Comparison of ENCODE assay signal across 3 cellular contexts in genomic region chr9:98901843-98902242, GRCh38. TPM values are rescaled to one million over a fixed set of nuclear protein-coding genes. Genes with fewer than 3 reads are reported as not detected.
"Had no signal": no experiment of that assay in that cellular context is flagged by ENCODE, and none has a peak within 500 bp of the region (broad histone marks: within the 10 kb centered on the region; RNA-seq: fewer than 3 reads in every experiment).

No MANE protein-coding gene starts in this region.

RNA-seq across cellular contexts. Expression of gene COL15A1, which starts 41.9 kb away (rescaled TPM):
- total RNA-seq: naive thymus-derived CD8-positive, alpha-beta T cell; progenitor cell of endocrine pancreas; pulmonary artery endothelial cell had no signal
- polyA plus RNA-seq: naive thymus-derived CD8-positive, alpha-beta T cell had no signal
